11 cellular contexts compared by ENCODE assay signal in the genomic region with DNA sequence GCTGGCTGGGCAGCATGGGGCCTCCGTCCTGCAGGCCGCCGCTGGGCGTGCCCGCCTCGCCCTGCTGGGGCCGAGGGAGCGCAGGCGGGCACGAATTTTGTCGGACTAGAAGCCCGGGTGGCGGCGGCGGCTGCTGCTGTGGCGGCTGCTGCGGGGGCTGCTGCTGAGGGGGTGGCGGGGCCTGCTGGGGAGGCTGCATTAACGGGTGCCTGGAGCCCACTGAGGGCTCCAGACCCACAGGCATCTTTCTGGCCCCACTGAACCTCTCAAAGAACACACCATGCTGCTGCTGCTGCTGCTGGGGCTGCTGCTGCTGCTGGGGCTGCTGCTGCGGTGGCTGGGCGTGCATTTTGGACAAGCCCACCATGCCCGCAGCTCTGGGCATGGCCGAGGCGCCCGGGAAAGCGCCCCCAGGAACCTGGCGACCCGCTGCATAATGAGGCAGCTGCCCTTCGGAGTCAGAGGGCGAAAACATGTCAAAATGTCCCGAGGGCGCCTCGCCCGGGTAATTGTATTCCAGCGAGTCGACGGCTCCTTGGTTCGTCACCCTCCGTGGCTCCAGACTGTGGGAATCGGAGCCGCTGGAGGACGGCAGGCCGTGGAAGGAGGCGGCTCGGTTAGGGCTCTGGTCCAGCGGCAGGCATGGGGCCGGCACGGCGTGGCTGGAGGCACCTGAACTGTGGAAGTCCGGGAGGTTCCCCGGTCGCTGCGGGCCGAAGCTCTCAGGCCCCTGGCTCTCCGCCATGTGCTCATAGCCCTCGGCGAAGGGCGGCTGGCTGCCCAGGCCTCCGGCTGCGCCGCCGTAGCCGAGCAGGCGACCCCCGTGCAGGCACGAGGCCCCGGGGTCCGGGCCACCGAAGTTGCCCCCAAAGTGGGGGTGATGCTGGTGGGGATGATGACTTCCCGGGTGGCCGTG. TPM values are rescaled to one million over a fixed set of nuclear protein-coding genes. Genes with fewer than 3 reads are reported as not detected.
DNase-seq lines count a peak whose midpoint lies in the region; ATAC-seq and TF ChIP-seq lines count a peak whose summit lies in the region.
"Had no signal": no experiment of that assay in that cellular context is flagged by ENCODE, and none has a peak within 500 bp of the region (broad histone marks: within the 10 kb centered on the region; RNA-seq: fewer than 3 reads in every experiment).

No MANE protein-coding gene starts in this region.

- peak overlapping the region; percentile 47 for H3K27ac Mint-ChIP-seq in osteocyte (ENCODE audit: unreplicated experiment)
- H3K27ac Mint-ChIP-seq in activated CD4-positive, alpha-beta T cell treated with anti-CD3 and anti-CD28 coated beads, Interleukin-2, amount 10 ng/mL, durations not matched to agents 7 days and 5 days: no peak overlapping the region

- H3K9me3 Mint-ChIP-seq in osteocyte (ENCODE audit: unreplicated experiment): no peaks in the 10 kb centered on the region
- no peaks in the 10 kb centered on the region for H3K9me3 Mint-ChIP-seq in activated CD4-positive, alpha-beta T cell treated with anti-CD3 and anti-CD28 coated beads, Interleukin-2, amount 10 ng/mL, durations not matched to agents 7 days and 5 days

- peaks cover 15% of the 10 kb centered on the region for H3K4me1 ChIP-seq in foreskin keratinocyte

- H3K27me3 Mint-ChIP-seq in osteocyte (ENCODE audit: unreplicated experiment): no peaks in the 10 kb centered on the region
- H3K27me3 Mint-ChIP-seq in activated CD4-positive, alpha-beta T cell treated with anti-CD3 and anti-CD28 coated beads, Interleukin-2, amount 10 ng/mL, durations not matched to agents 7 days and 5 days: peaks cover 19% of the 10 kb centered on the region

- POLR2A ChIA-PET in AG04449 (lab: Yijun Ruan, JAX): no interaction called here
- POLR2A ChIA-PET in activated CD4-positive, alpha-beta T cell treated with anti-CD3 and anti-CD28 coated beads, Interleukin-2, amount 10 ng/mL, durations not matched to agents 7 days and 5 days (lab: Charles Lee): no interaction called here

- H3K27ac ChIP-seq in foreskin keratinocyte: peak overlapping the region; percentile 91
- H3K27ac ChIP-seq: neutrophil had no signal

- no peaks in the 10 kb centered on the region for H3K27me3 ChIP-seq in foreskin keratinocyte

- peak overlapping the region; percentile 86 for H3K4me3 Mint-ChIP-seq in osteocyte (ENCODE audit: unreplicated experiment)
- no peak overlapping the region for H3K4me3 Mint-ChIP-seq in activated CD4-positive, alpha-beta T cell treated with anti-CD3 and anti-CD28 coated beads, Interleukin-2, amount 10 ng/mL, durations not matched to agents 7 days and 5 days

- ATAC-seq in foreskin keratinocyte (peak; percentile 6), GM19328 (IDR thresholded peaks at IDR 0.05; ENCODE audit: unreplicated experiment) (no peak), HG03159 (IDR thresholded peaks at IDR 0.05; ENCODE audit: unreplicated experiment) (no peak), HG02885 (IDR thresholded peaks at IDR 0.05; ENCODE audit: poor library complexity, unreplicated experiment) (no peak)

- DNase-seq in AG04449 (ENCODE audit: low read depth, low spot score): no peak
- peak; percentile 53 for DNase-seq in RPMI7951 (ENCODE audit: low read depth)
- peak in 1 of 2 donors; percentile 40 for DNase-seq in foreskin keratinocyte
- DNase-seq in osteocyte (ENCODE audit: extremely low spot score, unreplicated experiment): no peak
- no peak for DNase-seq in activated CD4-positive, alpha-beta T cell treated with anti-CD3 and anti-CD28 coated beads, Interleukin-2, amount 10 ng/mL, durations not matched to agents 7 days and 5 days
- DNase-seq: DMS79 treated with DMSO at 0.1 percent for 48 hours, T-helper 2 cell had no signal

- no peak for TF ChIP-seq CTCF in AG04449 (IDR thresholded peaks at IDR 0.05; ENCODE audit: insufficient read depth, low read length, missing control alignments)
- TF ChIP-seq CTCF in foreskin keratinocyte (conservative IDR thresholded peaks at IDR 0.05): no peak
- TF ChIP-seq CTCF in osteocyte (IDR thresholded peaks at IDR 0.05): no peak

- CTCF ChIA-PET in AG04449 (lab: Yijun Ruan, JAX): interaction anchor here (1.2 kb wide), 1 partner anchor 394 kb away, joined by 9 read pairs; no protein-coding TSS in a partner anchor
- CTCF ChIA-PET in activated CD4-positive, alpha-beta T cell treated with anti-CD3 and anti-CD28 coated beads, Interleukin-2, amount 10 ng/mL, durations not matched to agents 7 days and 5 days (lab: Charles Lee): no interaction called here

- H3K4me3 ChIP-seq in AG04449 (ENCODE audit: low read depth, low read length): peak overlapping the region; percentile 77

- H3K36me3 Mint-ChIP-seq in osteocyte (ENCODE audit: unreplicated experiment): peaks cover 24% of the 10 kb centered on the region
- no peaks in the 10 kb centered on the region for H3K36me3 Mint-ChIP-seq in activated CD4-positive, alpha-beta T cell treated with anti-CD3 and anti-CD28 coated beads, Interleukin-2, amount 10 ng/mL, durations not matched to agents 7 days and 5 days (ENCODE audit: low read depth)

- peaks cover 49% of the 10 kb centered on the region for H3K4me1 Mint-ChIP-seq in osteocyte (ENCODE audit: unreplicated experiment)
- peaks cover 7% of the 10 kb centered on the region for H3K4me1 Mint-ChIP-seq in activated CD4-positive, alpha-beta T cell treated with anti-CD3 and anti-CD28 coated beads, Interleukin-2, amount 10 ng/mL, durations not matched to agents 7 days and 5 days

RNA-seq across cellular contexts. Expression of gene MN1, which starts 2.0 kb away (rescaled TPM):
- total RNA-seq in RPMI7951 (2014; rRNA removed; shearing (Covaris generic)): 1.5 and 1.7 TPM in 2 replicates
- total RNA-seq in foreskin keratinocyte (10.7 and 12.0 TPM in 2 replicates), osteocyte (145 and 153 TPM in 2 replicates)
- 4.2 and 4.6 TPM in 2 replicates for polyA plus RNA-seq in foreskin keratinocyte
- under 1 TPM; 0.10 to 0.12 TPM for total RNA-seq in activated CD4-positive, alpha-beta T cell treated with anti-CD3 and anti-CD28 coated beads, Interleukin-2, amount 10 ng/mL, durations not matched to agents 7 days and 5 days

Comparison
In these comparisons a context has a peak if more than half of its experiments do, and no peak if none do; other contexts are left out.
1. RNA of gene MN1, which starts 2.0 kb away (total RNA-seq): 145 to 153 TPM in osteocyte; 10.7 to 12.0 TPM in foreskin keratinocyte, 1.5 to 1.7 TPM in RPMI7951 and 0.10 to 0.12 TPM in activated CD4-positive, alpha-beta T cell treated with anti-CD3 and anti-CD28 coated beads, Interleukin-2, amount 10 ng/mL, durations not matched to agents 7 days and 5 days; every median in the first group is over 10 times any median in the second.